1 cellular context compared by ENCODE assay signal in genomic region chr6:114342826-114343781, GRCh38.
TF ChIP-seq lines count a peak whose summit lies in the region.

Gene HS3ST5 (minus strand): TSS chr6:114343023. CDS start chr6:114062845, 280,178 bp downstream.

TF ChIP-seq in HEK293, 187 proteins besides CTCF, POLR2A, EP300 and RAD21 (continued from another document and continues in another):
- peak; percentile 41; the same call in 1 of the 2 replicates for TF ChIP-seq HIC1 (tag by site-specific recombination; IDR thresholded peaks at IDR 0.05)
- peak; percentile 88; the same call in 1 of the 2 replicates for TF ChIP-seq GLI4 (tag by site-specific recombination; IDR thresholded peaks at IDR 0.05)
- TF ChIP-seq PATZ1 (tag by site-specific recombination; IDR thresholded peaks at IDR 0.05), result peak; percentile 58
- no peak for TF ChIP-seq ZNF561 (tag by site-specific recombination; IDR thresholded peaks at IDR 0.05; ENCODE audit: borderline replicate concordance)
- TF ChIP-seq REST (tag by site-specific recombination; IDR thresholded peaks at IDR 0.05), result no peak
- peak; percentile 27 for TF ChIP-seq ZNF449 (tag by site-specific recombination; IDR thresholded peaks at IDR 0.05)
- TF ChIP-seq ZNF513 (tag by site-specific recombination; IDR thresholded peaks at IDR 0.05), result peak; percentile 80
- no peak for TF ChIP-seq ATF2 (tag by site-specific recombination; IDR thresholded peaks at IDR 0.05; ENCODE audit: low read depth)
- TF ChIP-seq KLF1 (tag by site-specific recombination; IDR thresholded peaks at IDR 0.05), result peak; percentile 85
- TF ChIP-seq ZBTB20 (tag by site-specific recombination; IDR thresholded peaks at IDR 0.05), result peak; percentile 50
- TF ChIP-seq KLF16 (tag by site-specific recombination; IDR thresholded peaks at IDR 0.05), result peak; percentile 70
- peak; percentile 12; the same call in 1 of the 2 replicates for TF ChIP-seq ZBTB48 (tag by site-specific recombination; IDR thresholded peaks at IDR 0.05)
- TF ChIP-seq ZBTB17 (tag by site-specific recombination; IDR thresholded peaks at IDR 0.05), result no peak
- no peak for TF ChIP-seq ZNF426 (tag by site-specific recombination; IDR thresholded peaks at IDR 0.05)
- TF ChIP-seq ZNF777 (tag by site-specific recombination; IDR thresholded peaks at IDR 0.05; ENCODE audit: borderline replicate concordance), result 0 out of 2 replicates have a peak, but pooled peaks have one; percentile 62
- no peak for TF ChIP-seq ZNF548 (tag by site-specific recombination; IDR thresholded peaks at IDR 0.05)
- peak; percentile 11; the same call in 1 of the 2 replicates for TF ChIP-seq SP7 (tag by site-specific recombination; IDR thresholded peaks at IDR 0.05)
- peak; percentile 84 for TF ChIP-seq GLIS2 (tag by site-specific recombination; IDR thresholded peaks at IDR 0.05)
- no peak for TF ChIP-seq AEBP2 (tag by site-specific recombination; IDR thresholded peaks at IDR 0.05; ENCODE audit: borderline replicate concordance)
- TF ChIP-seq PBX3 (CRISPR knock-in tag; IDR thresholded peaks at IDR 0.05), result peak; percentile 45; the same call in 1 of the 2 replicates
- peak; percentile 84 for TF ChIP-seq ZFHX2 (tag by site-specific recombination; conservative IDR thresholded peaks at IDR 0.05)
- 0 out of 2 replicates have a peak, but pooled peaks have one; percentile 28 for TF ChIP-seq ZNF76 (tag by site-specific recombination; IDR thresholded peaks at IDR 0.05; ENCODE audit: borderline replicate concordance, low read depth)
- TF ChIP-seq ZNF560 (tag by site-specific recombination; IDR thresholded peaks at IDR 0.05; ENCODE audit: borderline replicate concordance), result peak; percentile 34; the same call in 1 of the 2 replicates
- TF ChIP-seq ZBTB26 (tag by site-specific recombination; optimal IDR thresholded peaks at IDR 0.05), result peak; percentile 90
- no peak for TF ChIP-seq ZNF37A (tag by site-specific recombination; IDR thresholded peaks at IDR 0.05)
- peak; percentile 53; the same call in 1 of the 2 replicates for TF ChIP-seq ZBTB10 (tag by site-specific recombination; IDR thresholded peaks at IDR 0.05)
- TF ChIP-seq ZNF660 (tag by site-specific recombination; IDR thresholded peaks at IDR 0.05), result 0 out of 2 replicates have a peak, but pooled peaks have one; percentile 21
- peak; percentile 88 for TF ChIP-seq EGR2 (tag by site-specific recombination; IDR thresholded peaks at IDR 0.05; ENCODE audit: low read depth)
- peak; percentile 58; the same call in 1 of the 2 replicates for TF ChIP-seq ZNF366 (tag by site-specific recombination; conservative IDR thresholded peaks at IDR 0.05)
- peak; percentile 82 for TF ChIP-seq ZNF335 (tag by site-specific recombination; conservative IDR thresholded peaks at IDR 0.05)
